1 cellular context compared by ENCODE assay signal in the genomic region with DNA sequence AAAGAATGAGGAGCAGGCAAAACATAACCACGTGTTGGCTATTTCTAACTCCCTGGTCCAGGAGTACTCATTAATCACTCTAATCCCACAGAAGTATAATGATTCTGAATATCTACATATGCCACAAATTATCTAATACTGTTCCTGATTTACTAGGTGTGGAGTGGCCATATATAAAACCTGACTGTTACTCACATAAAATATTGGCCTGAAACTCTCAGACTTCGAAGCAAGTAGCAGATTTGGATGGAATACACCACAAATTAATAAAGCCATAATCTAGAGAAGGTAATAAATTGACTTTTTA.
TF ChIP-seq lines count a peak whose summit lies in the region.

No MANE protein-coding gene starts in this region.

TF ChIP-seq in HepG2, 621 proteins besides CTCF, POLR2A, EP300 and RAD21 (continued from another document):
- TF ChIP-seq, protein P1, sequence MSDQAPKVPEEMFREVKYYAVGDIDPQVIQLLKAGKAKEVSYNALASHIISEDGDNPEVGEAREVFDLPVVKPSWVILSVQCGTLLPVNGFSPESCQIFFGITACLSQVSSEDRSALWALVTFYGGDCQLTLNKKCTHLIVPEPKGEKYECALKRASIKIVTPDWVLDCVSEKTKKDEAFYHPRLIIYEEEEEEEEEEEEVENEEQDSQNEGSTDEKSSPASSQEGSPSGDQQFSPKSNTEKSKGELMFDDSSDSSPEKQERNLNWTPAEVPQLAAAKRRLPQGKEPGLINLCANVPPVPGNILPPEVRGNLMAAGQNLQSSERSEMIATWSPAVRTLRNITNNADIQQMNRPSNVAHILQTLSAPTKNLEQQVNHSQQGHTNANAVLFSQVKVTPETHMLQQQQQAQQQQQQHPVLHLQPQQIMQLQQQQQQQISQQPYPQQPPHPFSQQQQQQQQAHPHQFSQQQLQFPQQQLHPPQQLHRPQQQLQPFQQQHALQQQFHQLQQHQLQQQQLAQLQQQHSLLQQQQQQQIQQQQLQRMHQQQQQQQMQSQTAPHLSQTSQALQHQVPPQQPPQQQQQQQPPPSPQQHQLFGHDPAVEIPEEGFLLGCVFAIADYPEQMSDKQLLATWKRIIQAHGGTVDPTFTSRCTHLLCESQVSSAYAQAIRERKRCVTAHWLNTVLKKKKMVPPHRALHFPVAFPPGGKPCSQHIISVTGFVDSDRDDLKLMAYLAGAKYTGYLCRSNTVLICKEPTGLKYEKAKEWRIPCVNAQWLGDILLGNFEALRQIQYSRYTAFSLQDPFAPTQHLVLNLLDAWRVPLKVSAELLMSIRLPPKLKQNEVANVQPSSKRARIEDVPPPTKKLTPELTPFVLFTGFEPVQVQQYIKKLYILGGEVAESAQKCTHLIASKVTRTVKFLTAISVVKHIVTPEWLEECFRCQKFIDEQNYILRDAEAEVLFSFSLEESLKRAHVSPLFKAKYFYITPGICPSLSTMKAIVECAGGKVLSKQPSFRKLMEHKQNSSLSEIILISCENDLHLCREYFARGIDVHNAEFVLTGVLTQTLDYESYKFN (CRISPR knock-in tag; conservative IDR thresholded peaks at IDR 0.05) = no peak
- TF ChIP-seq ATF7-NPFF (CRISPR knock-in tag; IDR thresholded peaks at IDR 0.05; ENCODE audit: low read depth) (no peak), LCORL (IDR thresholded peaks at IDR 0.05) (no peak), LCORL (CRISPR knock-in tag; IDR thresholded peaks at IDR 0.05) (no peak)
